ENCODE assay signal across 38 cellular contexts in the genomic region with DNA sequence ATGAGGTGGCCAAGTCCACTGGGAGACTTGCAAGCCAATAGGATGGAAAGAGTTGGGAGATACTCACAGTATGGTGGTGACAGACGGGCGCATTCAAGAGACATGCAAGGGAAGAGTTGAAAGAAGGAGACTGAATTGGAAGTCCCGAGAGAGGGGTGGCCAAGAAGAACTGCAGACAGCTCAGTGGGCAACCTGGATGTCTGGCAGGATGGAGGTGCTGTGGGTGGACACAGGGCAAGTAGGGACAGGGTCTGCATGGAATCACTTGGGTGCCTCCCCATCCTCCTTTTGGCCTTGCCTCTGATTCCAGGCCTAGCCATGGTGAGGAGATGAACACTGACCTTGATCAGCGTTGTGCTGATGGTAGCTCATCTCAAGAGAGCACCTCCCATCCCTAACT.
"Had no signal": no experiment of that assay in that cellular context is flagged by ENCODE, and none has a peak within 500 bp of the region (broad histone marks: within the 10 kb centered on the region; RNA-seq: fewer than 3 reads in every experiment).

No MANE protein-coding gene starts in this region.

- H3K4me3 Mint-ChIP-seq: activated CD4-positive, alpha-beta memory T cell treated with anti-CD3 and anti-CD28 coated beads for 36 hours; activated CD4-positive, alpha-beta T cell treated with anti-CD3 and anti-CD28 coated beads for 36 hours; activated CD4-positive, alpha-beta T cell treated with anti-CD3 and anti-CD28 coated beads, Interleukin-2, amount 10 ng/mL, durations not matched to agents 24 days and 14 days; activated CD8-positive, alpha-beta memory T cell treated with anti-CD3 and anti-CD28 coated beads, Interleukin-2, amount 10 ng/mL, durations not matched to agents 7 days and 5 days; activated CD8-positive, alpha-beta T cell treated with anti-CD3 and anti-CD28 coated beads, Interleukin-2, amount 10 ng/mL, durations not matched to agents 7 days and 5 days; activated naive CD8-positive, alpha-beta T cell; activated T-helper 1 cell treated with anti-CD3 and anti-CD28 coated beads, Interleukin-12 subunit alpha, Interleukin-12 subunit beta, Interleukin-2, Interleukin-4 antibody, amounts not matched to agents 30 ng/mL and 10 ng/mL and 1 ng/mL, durations not matched to agents 14 hours and 24 hours and 36 hours; central memory CD8-positive, alpha-beta T cell; dendritic cell treated with granulocyte-macrophage colony-stimulating factor and Interleukin-4, amounts not matched to agents 40 ng/mL and 50 ng/mL, for 4 days; effector memory CD8-positive, alpha-beta T cell; T-cell; T-helper 1 cell treated with Interleukin-12 subunit alpha and Interleukin-12 subunit beta and Interleukin-4 antibody, amounts not matched to agents 30 μg/mL and 1 μg/mL, for 36 hours; T-helper 2 cell treated with Interferon-gamma antibody and Interleukin-4, amounts not matched to agents 5 μg/mL and 100 μg/mL, for 36 hours had no signal

- H3K9me3 ChIP-seq: esophagus squamous epithelium, gastroesophageal sphincter had no signal

- H3K9me3 Mint-ChIP-seq: activated CD4-positive, alpha-beta memory T cell treated with anti-CD3 and anti-CD28 coated beads for 36 hours; activated CD4-positive, alpha-beta T cell treated with anti-CD3 and anti-CD28 coated beads, Interleukin-2, amount 10 ng/mL, durations not matched to agents 24 days and 14 days; activated T-helper 1 cell treated with anti-CD3 and anti-CD28 coated beads, Interleukin-12 subunit alpha, Interleukin-12 subunit beta, Interleukin-2, Interleukin-4 antibody, amounts not matched to agents 30 ng/mL and 10 ng/mL and 1 ng/mL, durations not matched to agents 14 hours and 24 hours and 36 hours; activated T-helper 2 cell treated with anti-CD3 and anti-CD28 coated beads, Interferon-gamma antibody, Interleukin-2, Interleukin-4, amounts not matched to agents 10 μg/mL and 5 μg/mL and 100 μg/mL, durations not matched to agents 14 hours and 24 hours and 36 hours; central memory CD8-positive, alpha-beta T cell; dendritic cell treated with granulocyte-macrophage colony-stimulating factor and Interleukin-4, amounts not matched to agents 40 ng/mL and 50 ng/mL, for 4 days; effector memory CD8-positive, alpha-beta T cell; T-cell; T-helper 1 cell treated with Interleukin-12 subunit alpha and Interleukin-12 subunit beta and Interleukin-4 antibody, amounts not matched to agents 30 μg/mL and 1 μg/mL, for 36 hours; T-helper 2 cell treated with Interferon-gamma antibody and Interleukin-4, amounts not matched to agents 5 μg/mL and 100 μg/mL, for 36 hours had no signal

- H3K27me3 ChIP-seq: brain microvascular endothelial cell, esophagus squamous epithelium had no signal

- H3K36me3 Mint-ChIP-seq: activated CD4-positive, alpha-beta memory T cell treated with anti-CD3 and anti-CD28 coated beads for 36 hours; activated CD8-positive, alpha-beta memory T cell treated with anti-CD3 and anti-CD28 coated beads, Interleukin-2, amount 10 ng/mL, durations not matched to agents 7 days and 5 days; activated naive CD8-positive, alpha-beta T cell; T-cell had no signal

- FAIRE-seq: astrocyte, bronchial epithelial cell, endometrium, endothelial cell of umbilical vein had no signal

- H3K27ac ChIP-seq: brain microvascular endothelial cell, coronary artery, dorsolateral prefrontal cortex, epithelial cell of prostate, esophagus squamous epithelium, gastroesophageal sphincter, WERI-Rb-1 had no signal

- H3K4me3 ChIP-seq: coronary artery, dorsolateral prefrontal cortex, esophagus squamous epithelium, gastroesophageal sphincter had no signal

- ATAC-seq: activated CD4-positive, alpha-beta T cell treated with anti-CD3 and anti-CD28 coated beads for 36 hours; activated CD8-positive, alpha-beta memory T cell treated with anti-CD3 and anti-CD28 coated beads, Interleukin-2, amount 10 ng/mL, durations not matched to agents 7 days and 5 days; activated CD8-positive, alpha-beta T cell treated with anti-CD3 and anti-CD28 coated beads, Interleukin-2, amount 10 ng/mL, durations not matched to agents 7 days and 5 days; effector memory CD8-positive, alpha-beta T cell; gastroesophageal sphincter; T-cell had no signal

- H3K36me3 ChIP-seq: brain microvascular endothelial cell, esophagus squamous epithelium, gastroesophageal sphincter, WERI-Rb-1 had no signal

- H3K4me1 Mint-ChIP-seq: activated CD4-positive, alpha-beta T cell treated with anti-CD3 and anti-CD28 coated beads for 36 hours; activated CD4-positive, alpha-beta T cell treated with anti-CD3 and anti-CD28 coated beads, Interleukin-2, amount 10 ng/mL, durations not matched to agents 24 days and 14 days; activated CD8-positive, alpha-beta memory T cell treated with anti-CD3 and anti-CD28 coated beads, Interleukin-2, amount 10 ng/mL, durations not matched to agents 7 days and 5 days; central memory CD8-positive, alpha-beta T cell had no signal

- H3K27me3 Mint-ChIP-seq: activated CD8-positive, alpha-beta memory T cell treated with anti-CD3 and anti-CD28 coated beads, Interleukin-2, amount 10 ng/mL, durations not matched to agents 7 days and 5 days; activated naive CD8-positive, alpha-beta T cell had no signal

- DNase-seq: activated CD4-positive, alpha-beta memory T cell treated with anti-CD3 and anti-CD28 coated beads for 36 hours; activated CD4-positive, alpha-beta T cell treated with anti-CD3 and anti-CD28 coated beads for 36 hours; activated CD4-positive, alpha-beta T cell treated with anti-CD3 and anti-CD28 coated beads, Interleukin-2, amount 10 ng/mL, durations not matched to agents 24 days and 14 days; activated CD4-positive, CD25-positive, alpha-beta regulatory T cell; activated CD4-positive, CD25-positive, alpha-beta regulatory T cell treated with anti-CD3 and anti-CD28 coated beads, Interleukin-2, amount 50 U/mL, for 72 hours; activated CD8-positive, alpha-beta memory T cell treated with anti-CD3 and anti-CD28 coated beads, Interleukin-2, amount 10 ng/mL, durations not matched to agents 7 days and 5 days; activated CD8-positive, alpha-beta memory T cell treated with anti-CD3 and anti-CD28 coated beads, Interleukin-2, amount 50 U/mL, for 4 hours; activated CD8-positive, alpha-beta T cell treated with anti-CD3 and anti-CD28 coated beads, Interleukin-2, amount 10 ng/mL, durations not matched to agents 7 days and 5 days; activated gamma-delta T cell; activated naive CD4-positive, alpha-beta T cell; activated naive CD4-positive, alpha-beta T cell treated with anti-CD3 and anti-CD28 coated beads, Interleukin-2, amount 50 U/mL, for 16 hours; activated T-cell treated with anti-CD3 and anti-CD28 coated beads, Interleukin-2, amount 50 U/mL, for 1 hour; activated T-cell treated with anti-CD3 and anti-CD28 coated beads, Interleukin-2, amount 50 U/mL, for 48 hours; amniotic stem cell; anterior cingulate cortex; brain microvascular endothelial cell; effector memory CD8-positive, alpha-beta T cell; esophagus squamous epithelium; foreskin melanocyte; SW 1271; T-cell; T1000; WERI-Rb-1 had no signal

- H3K27ac Mint-ChIP-seq: activated CD4-positive, alpha-beta memory T cell treated with anti-CD3 and anti-CD28 coated beads for 36 hours; activated CD4-positive, alpha-beta T cell treated with anti-CD3 and anti-CD28 coated beads for 36 hours; activated CD4-positive, alpha-beta T cell treated with anti-CD3 and anti-CD28 coated beads, Interleukin-2, amount 10 ng/mL, durations not matched to agents 24 days and 14 days; activated CD8-positive, alpha-beta memory T cell treated with anti-CD3 and anti-CD28 coated beads, Interleukin-2, amount 10 ng/mL, durations not matched to agents 7 days and 5 days; activated CD8-positive, alpha-beta T cell treated with anti-CD3 and anti-CD28 coated beads, Interleukin-2, amount 10 ng/mL, durations not matched to agents 7 days and 5 days; activated naive CD8-positive, alpha-beta T cell; activated T-helper 1 cell treated with anti-CD3 and anti-CD28 coated beads, Interleukin-12 subunit alpha, Interleukin-12 subunit beta, Interleukin-2, Interleukin-4 antibody, amounts not matched to agents 30 ng/mL and 10 ng/mL and 1 ng/mL, durations not matched to agents 14 hours and 24 hours and 36 hours; activated T-helper 2 cell treated with anti-CD3 and anti-CD28 coated beads, Interferon-gamma antibody, Interleukin-2, Interleukin-4, amounts not matched to agents 10 μg/mL and 5 μg/mL and 100 μg/mL, durations not matched to agents 14 hours and 24 hours and 36 hours; dendritic cell treated with granulocyte-macrophage colony-stimulating factor and Interleukin-4, amounts not matched to agents 40 ng/mL and 50 ng/mL, for 4 days; effector memory CD8-positive, alpha-beta T cell; T-cell; T-helper 1 cell treated with Interleukin-12 subunit alpha and Interleukin-12 subunit beta and Interleukin-4 antibody, amounts not matched to agents 30 μg/mL and 1 μg/mL, for 36 hours; T-helper 2 cell treated with Interferon-gamma antibody and Interleukin-4, amounts not matched to agents 5 μg/mL and 100 μg/mL, for 36 hours had no signal

- H3K4me1 ChIP-seq: gastroesophageal sphincter had no signal
